Comparison of ENCODE assay signal across 8 cellular contexts in genomic region chr18:79528846-79529245, GRCh38.
A peak's percentile ranks its signal among the peaks of the same experiment; 100 is the strongest.
DNase-seq lines count a peak whose midpoint lies in the region; ATAC-seq lines count a peak whose summit lies in the region.

No MANE protein-coding gene starts in this region.

- H3K27ac Mint-ChIP-seq in activated naive CD4-positive, alpha-beta T cell treated with anti-CD3 and anti-CD28 coated beads, Interleukin-2, amount 50 U/mL, for 24 hours = peak overlapping the region; percentile 18

- intact Hi-C loops in Right ventricle myocardium superior (cut with DNase I) = loop anchor here (2.0 to 5.0 kb wide), 2 partner anchors 113 to 148 kb away; no protein-coding TSS in a partner anchor

- no peak overlapping the region for H3K4me3 Mint-ChIP-seq in activated naive CD4-positive, alpha-beta T cell treated with anti-CD3 and anti-CD28 coated beads, Interleukin-2, amount 50 U/mL, for 24 hours

- peak; percentile 46 for ATAC-seq in Right ventricle myocardium superior (ENCODE audit: poor library complexity)
- ATAC-seq in GM19455 (IDR thresholded peaks at IDR 0.05; ENCODE audit: unreplicated experiment) = no peak

- DNase-seq in GM03348 (ENCODE audit: low spot score) = peak; percentile 88
- DNase-seq in HuH-7.5 (ENCODE audit: low spot score) = peak; percentile 81
- DNase-seq in SK-N-DZ (ENCODE audit: low spot score) = peak; percentile 68
- DNase-seq in Right ventricle myocardium superior = no peak
- DNase-seq in putamen (ENCODE audit: low spot score) = peak; percentile 47
- DNase-seq in NK-92 (lab: John Stamatoyannopoulos, UW; ENCODE audit: unreplicated experiment) = no peak

- H3K9me3 Mint-ChIP-seq in activated naive CD4-positive, alpha-beta T cell treated with anti-CD3 and anti-CD28 coated beads, Interleukin-2, amount 50 U/mL, for 24 hours = no peaks in the 10 kb centered on the region

- H3K27me3 Mint-ChIP-seq in activated naive CD4-positive, alpha-beta T cell treated with anti-CD3 and anti-CD28 coated beads, Interleukin-2, amount 50 U/mL, for 24 hours = no peaks in the 10 kb centered on the region

- peaks cover 44% of the 10 kb centered on the region for H3K4me1 Mint-ChIP-seq in activated naive CD4-positive, alpha-beta T cell treated with anti-CD3 and anti-CD28 coated beads, Interleukin-2, amount 50 U/mL, for 24 hours

- peaks cover 8% of the 10 kb centered on the region for H3K36me3 Mint-ChIP-seq in activated naive CD4-positive, alpha-beta T cell treated with anti-CD3 and anti-CD28 coated beads, Interleukin-2, amount 50 U/mL, for 24 hours

Comparison
In these comparisons a context has a peak if more than half of its experiments do, and no peak if none do; other contexts are left out.
1. DNase-seq: peak in GM03348 (single experiment), HuH-7.5 (single experiment), SK-N-DZ (single experiment) and putamen (single experiment); none in Right ventricle myocardium superior (single experiment) and NK-92 (single experiment).